18 cellular contexts compared by ENCODE assay signal in genomic region chr11:132451942-132452601, GRCh38.
DNase-seq lines count a peak whose midpoint lies in the region; ATAC-seq and TF ChIP-seq lines count a peak whose summit lies in the region.
"Had no signal": no experiment of that assay in that cellular context is flagged by ENCODE, and none has a peak within 500 bp of the region (broad histone marks: within the 10 kb centered on the region; RNA-seq: fewer than 3 reads in every experiment).

No MANE protein-coding gene starts in this region.

- CTCF ChIA-PET in Caco-2 (lab: Charles Lee), result no interaction called here

- intact Hi-C loops in Caco-2 (cut with micrococcal nuclease; ENCODE audit: unreplicated experiment), result no loop called here

- H3K9me3 Mint-ChIP-seq in endodermal cell, result no peaks in the 10 kb centered on the region
- H3K9me3 Mint-ChIP-seq in type B pancreatic cell, result peaks cover 4% of the 10 kb centered on the region
- H3K9me3 Mint-ChIP-seq in Caco-2 (ENCODE audit: unreplicated experiment), result no peaks in the 10 kb centered on the region

- H3K4me1 Mint-ChIP-seq in endodermal cell (peaks cover 23% of the 10 kb centered on the region), type B pancreatic cell (ENCODE audit: unreplicated experiment) (peaks cover 31% of the 10 kb centered on the region), Caco-2 (ENCODE audit: low read depth, unreplicated experiment) (no peaks in the 10 kb centered on the region)

- H3K36me3 Mint-ChIP-seq in endodermal cell (ENCODE audit: low read depth), result no peaks in the 10 kb centered on the region
- no peaks in the 10 kb centered on the region for H3K36me3 Mint-ChIP-seq in type B pancreatic cell
- H3K36me3 Mint-ChIP-seq in Caco-2 (ENCODE audit: insufficient read depth, unreplicated experiment), result no peaks in the 10 kb centered on the region

- 57 to 69% methylated on average over 6 to 7 of the region's 7 CpGs for WGBS in endodermal cell (ENCODE audit: insufficient coverage in 1 of 2, insufficient read length in 1 of 2), 2 experiments

- ATAC-seq in omental fat pad (ENCODE audit: low FRiP score) (no peak), HG03354 (IDR thresholded peaks at IDR 0.05; ENCODE audit: poor library complexity, severe bottlenecking, unreplicated experiment) (no peak)
- ATAC-seq: K562 had no signal

- H3K27ac Mint-ChIP-seq in endodermal cell, result peak overlapping the region; percentile 31
- H3K27ac Mint-ChIP-seq in type B pancreatic cell, result peak overlapping the region; percentile 10
- no peak overlapping the region for H3K27ac Mint-ChIP-seq in Caco-2 (ENCODE audit: unreplicated experiment)

- TF ChIP-seq CTCF in endodermal cell (conservative IDR thresholded peaks at IDR 0.05) (no peak), type B pancreatic cell (conservative IDR thresholded peaks at IDR 0.05) (no peak), omental fat pad (IDR thresholded peaks at IDR 0.05) (no peak), Caco-2 (IDR thresholded peaks at IDR 0.05; ENCODE audit: insufficient read depth in 1 of 2, low read depth in 1 of 2, low read length in 1 of 2, severe bottlenecking in 1 of 2, unreplicated experiment in 1 of 2) (no peak)

- BruUV-seq in Caco-2 (replicated peaks; lab: Mats Ljungman, UMichigan), result no TSS peak

- H3K27me3 Mint-ChIP-seq in endodermal cell (ENCODE audit: insufficient read depth) (no peaks in the 10 kb centered on the region), type B pancreatic cell (peaks cover 9% of the 10 kb centered on the region), Caco-2 (ENCODE audit: insufficient read depth, unreplicated experiment) (peaks cover 6% of the 10 kb centered on the region)

- peak; percentile 74 for DNase-seq in endodermal cell
- peak; percentile 28 for DNase-seq in iPS-NIHi7 (ENCODE audit: extremely low spot score)
- no peak for DNase-seq in type B pancreatic cell (ENCODE audit: extremely low spot score, unreplicated experiment)
- no peak for DNase-seq in omental fat pad (ENCODE audit: low spot score)
- DNase-seq in Caco-2, result no peak
- DNase-seq: AML-193, HCEC 1CT, NCI-H1417 treated with DMSO at 0.1 percent for 48 hours, NCI-H1930, NCI-H2171, NCI-H446, NCI-H774, PC-9, SJCRH30 had no signal

- H3K4me3 Mint-ChIP-seq in endodermal cell (no peak overlapping the region), type B pancreatic cell (peak overlapping the region; percentile 3), Caco-2 (ENCODE audit: unreplicated experiment) (no peak overlapping the region)

- H3K27me3 ChIP-seq in HUES48 (ENCODE audit: control insufficient read depth, insufficient read depth, low read length) (no peaks in the 10 kb centered on the region), endodermal cell (ENCODE audit: control insufficient read depth, insufficient read depth, low read length, poor library complexity, severe bottlenecking) (no peaks in the 10 kb centered on the region), Caco-2 (replicated peaks; ENCODE audit: control insufficient read depth, insufficient read depth, low read length) (no peaks in the 10 kb centered on the region)
- H3K27me3 ChIP-seq: SJCRH30 had no signal

- peaks cover 31% of the 10 kb centered on the region for H3K4me1 ChIP-seq in HUES48 (ENCODE audit: control insufficient read depth, insufficient read depth, low read length)
- H3K4me1 ChIP-seq in endodermal cell (ENCODE audit: control insufficient read depth, insufficient read depth, low read length), result peaks cover 11% of the 10 kb centered on the region
- H3K4me1 ChIP-seq in Caco-2, result no peaks in the 10 kb centered on the region
- H3K4me1 ChIP-seq: SJCRH30 had no signal

- H3K4me3 ChIP-seq in HUES48 (ENCODE audit: low read depth, low read length) (no peak overlapping the region), endodermal cell (ENCODE audit: low read length) (no peak overlapping the region), Caco-2 (ENCODE audit: low read depth, low read length) (no peak overlapping the region)
- H3K4me3 ChIP-seq: K562, PC-9, SJCRH30 had no signal

- peak overlapping the region; percentile 90 for H3K27ac ChIP-seq in HUES48 (ENCODE audit: low read depth, low read length)
- peak overlapping the region; percentile 34 for H3K27ac ChIP-seq in endodermal cell (ENCODE audit: low read depth, low read length)
- H3K27ac ChIP-seq: HL-60, PC-9, SJCRH30 had no signal

- no peaks in the 10 kb centered on the region for H3K9me3 ChIP-seq in HUES48 (ENCODE audit: control insufficient read depth, insufficient read depth, low read length)
- no peaks in the 10 kb centered on the region for H3K9me3 ChIP-seq in endodermal cell (ENCODE audit: control insufficient read depth, low read length)
- no peaks in the 10 kb centered on the region for H3K9me3 ChIP-seq in Caco-2
- H3K9me3 ChIP-seq: SJCRH30 had no signal

- H3K9ac ChIP-seq in HUES48 (ENCODE audit: low read depth, low read length) (peak overlapping the region; percentile 13; the same call in 1 of the 2 replicates), endodermal cell (ENCODE audit: extremely low read depth, low read length, poor library complexity, severe bottlenecking) (no peak overlapping the region)

- no peaks in the 10 kb centered on the region for H3K36me3 ChIP-seq in HUES48 (ENCODE audit: control insufficient read depth, insufficient read depth, low read length)
- H3K36me3 ChIP-seq in endodermal cell (ENCODE audit: control insufficient read depth, insufficient read depth, low read length), result no peaks in the 10 kb centered on the region
- no peaks in the 10 kb centered on the region for H3K36me3 ChIP-seq in Caco-2 (ENCODE audit: control insufficient read depth, insufficient read depth, low read length)
- H3K36me3 ChIP-seq: SJCRH30 had no signal

- POLR2A ChIA-PET in Caco-2 (lab: Charles Lee), result no interaction called here

Comparison
In these comparisons a context has a peak if more than half of its experiments do, and no peak if none do; other contexts are left out.
1. DNase-seq: peak in endodermal cell (single experiment) and iPS-NIHi7 (single experiment); none in type B pancreatic cell (single experiment), omental fat pad (single experiment) and Caco-2 (0 of 2).